Comparison of ENCODE assay signal across 15 cellular contexts in the genomic region with DNA sequence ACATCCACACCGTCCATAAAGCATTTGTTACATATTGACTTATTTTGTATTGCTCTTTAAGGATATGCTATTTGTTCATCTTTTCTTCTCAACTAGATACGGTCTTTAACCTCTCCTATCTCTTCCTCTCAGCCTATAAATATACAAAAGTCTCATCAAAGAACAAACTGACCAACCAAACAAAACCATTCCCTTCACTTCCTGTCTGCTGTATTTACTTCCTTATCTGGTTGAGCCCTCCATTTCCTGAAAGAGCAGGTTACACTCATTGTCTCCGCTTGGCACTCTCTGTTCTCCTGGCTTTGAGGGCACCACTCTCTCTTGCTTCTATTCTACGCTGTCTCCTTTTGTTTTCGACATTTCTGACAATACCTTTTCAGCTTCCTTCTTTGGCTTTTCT.
DNase-seq lines count a peak whose midpoint lies in the region; ATAC-seq and TF ChIP-seq lines count a peak whose summit lies in the region.
"Had no signal": no experiment of that assay in that cellular context is flagged by ENCODE, and none has a peak within 500 bp of the region (broad histone marks: within the 10 kb centered on the region; RNA-seq: fewer than 3 reads in every experiment).

No MANE protein-coding gene starts in this region.

- H3K4me2 ChIP-seq in BLaER1 treated with 17β-estradiol and CSF1 and Interleukin-3, amounts not matched to agents 10 nM and 100 nM, result peak overlapping the region in 9 of 11 experiments; percentile 22 to 47 (median 29); a peak in 13 of 22 replicates
- no peak overlapping the region for H3K4me2 ChIP-seq in OCI-LY3 (ENCODE audit: low read length)
- H3K4me2 ChIP-seq: SK-N-SH had no signal

- peaks cover 0 to 10% (median 8%) of the 10 kb centered on the region in 10 experiments; a peak in 12 of 20 replicates for H3K4me1 ChIP-seq in BLaER1 treated with 17β-estradiol and CSF1 and Interleukin-3, amounts not matched to agents 10 nM and 100 nM
- no peaks in the 10 kb centered on the region for H3K4me1 ChIP-seq in OCI-LY3 (ENCODE audit: low read length)

- no peaks in the 10 kb centered on the region for H3K27me3 ChIP-seq in BLaER1 treated with 17β-estradiol and CSF1 and Interleukin-3, amounts not matched to agents 10 nM and 100 nM
- no peaks in the 10 kb centered on the region for H3K27me3 ChIP-seq in OCI-LY3 (ENCODE audit: low read depth, low read length)

- H3K36me3 ChIP-seq in BLaER1 treated with 17β-estradiol and CSF1 and Interleukin-3, amounts not matched to agents 10 nM and 100 nM, result no peaks in the 10 kb centered on the region
- no peaks in the 10 kb centered on the region for H3K36me3 ChIP-seq in OCI-LY3 (replicated peaks; ENCODE audit: low read depth, low read length)

- no peaks in the 10 kb centered on the region for H3K79me2 ChIP-seq in OCI-LY3 (ENCODE audit: low read length)

- ATAC-seq in esophagus mucosa, result no peak
- no peak for ATAC-seq in stimulated activated naive CD8-positive, alpha-beta T cell treated with anti-CD3 and anti-CD28 coated beads, Interleukin-15, Interleukin-2, amounts not matched to agents 100 U/mL and 50 U/mL, for 24 hours

- 0 out of 22 replicates have a peak overlapping the region, but pooled peaks of 1 of the 11 experiments have one; percentile 11 for H3K27ac ChIP-seq in BLaER1 treated with 17β-estradiol and CSF1 and Interleukin-3, amounts not matched to agents 10 nM and 100 nM
- no peak overlapping the region for H3K27ac ChIP-seq in OCI-LY3 (ENCODE audit: low read length)

- peaks cover 5 to 26% (median 12%) of the 10 kb centered on the region in 11 experiments; a peak in 14 of 22 replicates for H3K9me3 ChIP-seq in BLaER1 treated with 17β-estradiol and CSF1 and Interleukin-3, amounts not matched to agents 10 nM and 100 nM (replicated peaks in 1 of 11)
- no peaks in the 10 kb centered on the region for H3K9me3 ChIP-seq in OCI-LY3 (ENCODE audit: insufficient read depth, low read length)
- H3K9me3 ChIP-seq: SK-N-SH had no signal

- DNase-seq in dermis microvascular lymphatic vessel endothelial cell (ENCODE audit: low read depth in 2 of 2) (peak; percentile 73 to 76), pulmonary artery endothelial cell (ENCODE audit: low read depth, low spot score) (peak; percentile 11), SHP77 treated with DMSO at 0.1 percent for 48 hours (lab: John Stamatoyannopoulos, UW) (no peak)
- no peak for DNase-seq in stimulated activated naive CD8-positive, alpha-beta T cell treated with anti-CD3 and anti-CD28 coated beads, Interleukin-15, Interleukin-2, amounts not matched to agents 100 U/mL and 50 U/mL, for 24 hours
- DNase-seq: CD8-positive, alpha-beta memory T cell; DMS79 treated with DMSO at 0.1 percent for 48 hours; NCI-H1417; NCI-H187 treated with DMSO at 0.1 percent for 48 hours; NCI-H345; NCI-H526; Right ventricle myocardium superior; SK-N-SH had no signal

- H2AFZ ChIP-seq in OCI-LY3 (ENCODE audit: low read depth, low read length), result peak overlapping the region; percentile 60; the same call in 1 of the 2 replicates

- no peak overlapping the region for H3K4me3 ChIP-seq in BLaER1 treated with 17β-estradiol and CSF1 and Interleukin-3, amounts not matched to agents 10 nM and 100 nM
- H3K4me3 ChIP-seq in OCI-LY3 (ENCODE audit: low read length), result no peak overlapping the region

- H3K9ac ChIP-seq in BLaER1 treated with 17β-estradiol and CSF1 and Interleukin-3, amounts not matched to agents 10 nM and 100 nM, result no peak overlapping the region
- H3K9ac ChIP-seq in OCI-LY3 (ENCODE audit: low read length), result no peak overlapping the region
- H3K9ac ChIP-seq: SK-N-SH had no signal

- no peak for TF ChIP-seq CTCF in OCI-LY3 (IDR thresholded peaks at IDR 0.05; ENCODE audit: low read depth, low read length)

- no peaks in the 10 kb centered on the region for H4K20me1 ChIP-seq in BLaER1 treated with 17β-estradiol and CSF1 and Interleukin-3, amounts not matched to agents 10 nM and 100 nM
- H4K20me1 ChIP-seq in OCI-LY3 (ENCODE audit: insufficient read depth, low read length), result no peaks in the 10 kb centered on the region

Comparison
In these comparisons a context has a peak if more than half of its experiments do, and no peak if none do; other contexts are left out.
1. DNase-seq: peak in dermis microvascular lymphatic vessel endothelial cell (2 of 2) and pulmonary artery endothelial cell (single experiment); none in SHP77 treated with DMSO at 0.1 percent for 48 hours (single experiment) and stimulated activated naive CD8-positive, alpha-beta T cell treated with anti-CD3 and anti-CD28 coated beads, Interleukin-15, Interleukin-2, amounts not matched to agents 100 U/mL and 50 U/mL, for 24 hours (single experiment).